ENCODE assay signal across 9 cellular contexts in the genomic region with DNA sequence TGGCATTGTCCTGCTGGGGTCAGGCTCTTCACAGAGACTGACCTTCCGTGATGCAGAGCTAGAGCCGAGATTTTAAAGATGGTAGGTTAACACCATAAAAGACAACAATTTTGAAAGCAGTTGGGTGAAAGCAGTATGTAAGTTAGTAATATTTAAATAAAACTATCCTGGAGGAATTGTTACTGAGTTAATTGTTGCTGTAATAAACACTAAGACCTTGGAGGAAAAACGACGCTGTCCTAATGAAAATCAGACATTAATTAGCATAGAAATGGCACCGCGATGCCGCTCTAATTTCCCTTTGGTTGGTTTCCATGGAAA. TPM values are rescaled to one million over a fixed set of nuclear protein-coding genes. Genes with fewer than 3 reads are reported as not detected.
DNase-seq lines count a peak whose midpoint lies in the region; ATAC-seq, FAIRE-seq and TF ChIP-seq lines count a peak whose summit lies in the region.
"Had no signal": no experiment of that assay in that cellular context is flagged by ENCODE, and none has a peak within 500 bp of the region (broad histone marks: within the 10 kb centered on the region; RNA-seq: fewer than 3 reads in every experiment).

No MANE protein-coding gene starts in this region.

- no peak for DNase-seq in PC-9
- no peak for DNase-seq in hepatocyte (ENCODE audit: low spot score)
- no peak for DNase-seq in small intestine
- no peak for DNase-seq in NCI-H2081 treated with DMSO at 0.1 percent for 48 hours (lab: John Stamatoyannopoulos, UW)
- DNase-seq in NCI-H1930 (lab: John Stamatoyannopoulos, UW): no peak

- TF ChIP-seq CTCF in GM12875 (IDR thresholded peaks at IDR 0.05; ENCODE audit: borderline replicate concordance, insufficient read depth, low read depth, low read length) (no peak), PC-9 (conservative IDR thresholded peaks at IDR 0.05) (no peak; the same call in 1 of the 2 replicates), hepatocyte (IDR thresholded peaks at IDR 0.05; ENCODE audit: poor library complexity) (no peak)

- no peaks in the 10 kb centered on the region for H3K9me3 ChIP-seq in PC-9 (ENCODE audit: insufficient read depth, low read depth)
- no peaks in the 10 kb centered on the region for H3K9me3 ChIP-seq in hepatocyte (ENCODE audit: low read depth)
- H3K9me3 ChIP-seq in small intestine (ENCODE audit: control insufficient read depth, low read depth): no peaks in the 10 kb centered on the region

- H3K4me1 ChIP-seq in PC-9 (replicated peaks; ENCODE audit: insufficient read depth): peaks cover 25% of the 10 kb centered on the region
- peaks cover 8% of the 10 kb centered on the region for H3K4me1 ChIP-seq in hepatocyte (ENCODE audit: insufficient read depth)
- H3K4me1 ChIP-seq in small intestine (ENCODE audit: control insufficient read depth in 2 of 2, insufficient read depth in 1 of 2, low read depth in 1 of 2, low read length in 1 of 2): no peaks in the 10 kb centered on the region

- peak overlapping the region; percentile 87 for H3K4me2 ChIP-seq in PC-9
- peak overlapping the region; percentile 70 for H3K4me2 ChIP-seq in hepatocyte

- H2AFZ ChIP-seq in PC-9: peak overlapping the region; percentile 87
- peak overlapping the region; percentile 29 for H2AFZ ChIP-seq in hepatocyte

- H3K27ac ChIP-seq in PC-9: peak overlapping the region; percentile 48
- H3K27ac ChIP-seq in hepatocyte: peak overlapping the region; percentile 2
- H3K27ac ChIP-seq in small intestine (ENCODE audit: low read depth in 1 of 2, low read length in 1 of 2): peak overlapping the region in 1 of 2 donors; percentile 61

- H3K27me3 ChIP-seq in PC-9 (ENCODE audit: insufficient read depth, low read depth): no peaks in the 10 kb centered on the region
- no peaks in the 10 kb centered on the region for H3K27me3 ChIP-seq in hepatocyte
- no peaks in the 10 kb centered on the region for H3K27me3 ChIP-seq in small intestine (ENCODE audit: control insufficient read depth in 2 of 2, insufficient read depth in 2 of 2, low read length in 2 of 2)

- peaks cover 30% of the 10 kb centered on the region for H3F3A ChIP-seq in PC-9 (ENCODE audit: insufficient read depth, low read depth)

- FAIRE-seq in small intestine (lab: Jason Lieb, UNC): no peak

- no peak for ATAC-seq in HG03039 (IDR thresholded peaks at IDR 0.05; ENCODE audit: unreplicated experiment)
- ATAC-seq in HG02571 (IDR thresholded peaks at IDR 0.05; ENCODE audit: unreplicated experiment): no peak

- H3K9me2 ChIP-seq in PC-9 (ENCODE audit: insufficient read depth) (no peaks in the 10 kb centered on the region), hepatocyte (replicated peaks; ENCODE audit: insufficient read depth) (no peaks in the 10 kb centered on the region)

- WGBS in hepatocyte (ENCODE audit: low lambda C conversion rate, missing lambda C conversion rate): 10% methylated on average over 7 of the region's 7 CpGs
- WGBS in small intestine, 3 donors: 20 to 35% (median 33%) methylated on average over 7 of the region's 7 CpGs

- H4K20me1 ChIP-seq in PC-9 (ENCODE audit: insufficient read depth) (no peaks in the 10 kb centered on the region; the same call in 1 of the 2 replicates), hepatocyte (ENCODE audit: insufficient read depth, poor library complexity, severe bottlenecking) (no peaks in the 10 kb centered on the region)

- H3K36me3 ChIP-seq in PC-9 (ENCODE audit: low read depth) (no peaks in the 10 kb centered on the region), hepatocyte (replicated peaks; ENCODE audit: insufficient read depth, low read depth) (no peaks in the 10 kb centered on the region), small intestine (ENCODE audit: control insufficient read depth in 2 of 2, insufficient read depth in 2 of 2, low read length in 2 of 2) (no peaks in the 10 kb centered on the region)

- H3K79me2 ChIP-seq in PC-9 (ENCODE audit: low read depth) (peaks cover 41% of the 10 kb centered on the region), hepatocyte (peaks cover 26% of the 10 kb centered on the region)

- intact Hi-C loops in PC-9 (cut with micrococcal nuclease; ENCODE audit: unreplicated experiment): no loop called here

- POLR2A ChIA-PET in PC-9 (lab: Charles Lee; ENCODE audit: unreplicated experiment): interaction anchor here (0.6 to 0.7 kb wide), 2 partner anchors 173 to 366 kb away, joined by 5 read pairs; no protein-coding TSS in a partner anchor

- CTCF ChIA-PET in PC-9 (lab: Charles Lee): no interaction called here

- BruUV-seq in PC-9 (replicated peaks; lab: Mats Ljungman, UMichigan): no TSS peak

- H3K4me3 ChIP-seq in GM12875 (ENCODE audit: low read depth, low read length) (peak overlapping the region; percentile 45), PC-9 (peak overlapping the region; percentile 92), hepatocyte (peak overlapping the region; percentile 1), small intestine (ENCODE audit: low read depth in 1 of 2, low read length in 2 of 2) (peak overlapping the region; percentile 35 to 44)

RNA-seq across cellular contexts. Expression of a gene that starts 0.7 kb away (rescaled TPM):
- total RNA-seq in PC-9 (2021) (63.3 and 63.5 TPM in 2 replicates), hepatocyte (18.2 and 26.1 TPM in 2 replicates)
- polyA plus RNA-seq in hepatocyte (20.0 and 21.5 TPM in 2 replicates), small intestine (10 to 100 TPM; 13.2 to 45.1 (median 16.1) TPM)

RNA-seq across cellular contexts. Expression of a gene that starts 21.0 kb away (rescaled TPM):
- 0.95 and 1.7 TPM in 2 replicates for total RNA-seq in PC-9 (2021)
- 2.4 and 4.6 TPM in 2 replicates for total RNA-seq in hepatocyte
- 6.0 and 7.3 TPM in 2 replicates for polyA plus RNA-seq in hepatocyte
- polyA plus RNA-seq in small intestine: under 1 TPM in 1 of 3 donors, not detected in 2; 0.16 TPM

RNA-seq across cellular contexts. Expression of a gene that starts 32.2 kb away (rescaled TPM):
- total RNA-seq in PC-9 (2021): 152 and 173 TPM in 2 replicates
- 145 and 148 TPM in 2 replicates for total RNA-seq in hepatocyte
- polyA plus RNA-seq in hepatocyte: 52.1 and 54.1 TPM in 2 replicates
- polyA plus RNA-seq in small intestine: 100 to 1,000 TPM in 1 of 3 donors, 10 to 100 TPM in 2; 89.2 to 206 (median 94.8) TPM

RNA-seq across cellular contexts. Expression of a gene that starts 36.0 kb away (rescaled TPM):
- 1.4 and 1.8 TPM in 2 replicates for total RNA-seq in PC-9 (2021)
- 11.3 and 15.4 TPM in 2 replicates for total RNA-seq in hepatocyte
- 7.2 and 16.5 TPM in 2 replicates for polyA plus RNA-seq in hepatocyte
- polyA plus RNA-seq in small intestine: 10 to 100 TPM in 1 of 3 donors, 1 to 10 TPM in 2; 3.8 to 10.3 (median 8.1) TPM

RNA-seq across cellular contexts. Expression of a gene that starts 45.8 kb away (rescaled TPM):
- total RNA-seq in PC-9 (2021): 11.0 and 16.6 TPM in 2 replicates
- total RNA-seq in hepatocyte: 1.8 and 3.6 TPM in 2 replicates
- polyA plus RNA-seq in hepatocyte: 4.4 and 7.1 TPM in 2 replicates
- 10 to 100 TPM in 1 of 3 donors, 1 to 10 TPM in 2; 4.4 to 14.6 (median 6.7) TPM for polyA plus RNA-seq in small intestine
- polyA plus RNA-seq: IgD-negative memory B cell had no signal

Comparison
In these comparisons a context has a peak if more than half of its experiments do, and no peak if none do; other contexts are left out.
1. H3K4me3 ChIP-seq: peak in every context shown above with its lines; median percentile 92 in PC-9; 45 in GM12875; 40 in small intestine; 1 in hepatocyte.